In the genomic region with DNA sequence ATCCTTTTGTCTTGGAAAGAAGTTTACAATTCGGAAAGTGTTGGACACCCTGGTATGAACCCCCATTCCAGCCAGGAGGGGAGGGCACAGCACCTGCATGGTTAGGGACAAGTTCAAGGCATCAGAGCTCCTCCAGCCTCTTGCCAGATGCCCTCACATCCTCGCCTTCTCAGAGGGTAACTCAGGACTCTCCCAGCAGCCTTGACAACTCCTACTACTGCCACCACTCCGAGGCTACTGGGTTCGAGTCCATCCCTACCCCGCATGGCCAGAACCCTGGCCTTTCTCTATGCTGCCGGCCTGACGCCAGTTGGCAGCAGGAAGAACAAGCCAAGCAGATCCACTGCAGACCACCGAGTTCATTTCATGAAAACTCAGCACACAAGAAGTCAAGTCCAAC, we compare ENCODE assay signal across 14 cellular contexts.
"Had no signal": no experiment of that assay in that cellular context is flagged by ENCODE, and none has a peak within 500 bp of the region (broad histone marks: within the 10 kb centered on the region; RNA-seq: fewer than 3 reads in every experiment).

No MANE protein-coding gene starts in this region.

- DNase-seq: activated CD4-positive, alpha-beta T cell treated with anti-CD3 and anti-CD28 coated beads, Interleukin-2, amount 50 U/mL, for 4 hours; activated T-cell treated with anti-CD3 and anti-CD28 coated beads, Interleukin-2, amount 50 U/mL, for 1 hour; central memory CD4-positive, alpha-beta T cell; cortex of kidney; effector CD8-positive, alpha-beta T cell; gastrocnemius medialis; heart right ventricle; left lung; retina; upper lobe of right lung had no signal

- H3K27me3 ChIP-seq: gastrocnemius medialis, heart right ventricle, left lung, upper lobe of right lung had no signal

- H3K4me1 Mint-ChIP-seq: memory B cell had no signal

- H3K27ac ChIP-seq: heart right ventricle, left lung, parathyroid adenoma, upper lobe of right lung had no signal

- H3K4me3 Mint-ChIP-seq: memory B cell; stimulated activated effector memory CD8-positive, alpha-beta T cell treated with anti-CD3 and anti-CD28 coated beads, Interleukin-12 subunit alpha, Interleukin-12 subunit beta, amount 100 ng/mL, for 72 hours; T-helper 1 cell treated with Interleukin-12 subunit alpha and Interleukin-12 subunit beta and Interleukin-4 antibody, amounts not matched to agents 30 μg/mL and 1 μg/mL, for 36 hours had no signal

- H3K36me3 Mint-ChIP-seq: memory B cell had no signal

- H3K4me3 ChIP-seq: gastrocnemius medialis, heart right ventricle, left lung, upper lobe of right lung had no signal

- H3K27ac Mint-ChIP-seq: memory B cell; stimulated activated effector memory CD8-positive, alpha-beta T cell treated with anti-CD3 and anti-CD28 coated beads, Interleukin-12 subunit alpha, Interleukin-12 subunit beta, amount 100 ng/mL, for 72 hours; T-helper 1 cell treated with Interleukin-12 subunit alpha and Interleukin-12 subunit beta and Interleukin-4 antibody, amounts not matched to agents 30 μg/mL and 1 μg/mL, for 36 hours had no signal

- H3K9me3 ChIP-seq: gastrocnemius medialis, heart right ventricle, left lung, upper lobe of right lung had no signal

- H3K9me3 Mint-ChIP-seq: memory B cell; stimulated activated effector memory CD8-positive, alpha-beta T cell treated with anti-CD3 and anti-CD28 coated beads, Interleukin-12 subunit alpha, Interleukin-12 subunit beta, amount 100 ng/mL, for 72 hours; T-helper 1 cell treated with Interleukin-12 subunit alpha and Interleukin-12 subunit beta and Interleukin-4 antibody, amounts not matched to agents 30 μg/mL and 1 μg/mL, for 36 hours had no signal

- ATAC-seq: gastrocnemius medialis; heart right ventricle; left lung; stimulated activated effector memory CD8-positive, alpha-beta T cell treated with anti-CD3 and anti-CD28 coated beads, Interleukin-12 subunit alpha, Interleukin-12 subunit beta, amount 100 ng/mL, for 72 hours; upper lobe of right lung had no signal
